8 cellular contexts compared by ENCODE assay signal in genomic region chr9:16705121-16705604, GRCh38.
DNase-seq lines count a peak whose midpoint lies in the region; ATAC-seq, FAIRE-seq and TF ChIP-seq lines count a peak whose summit lies in the region.

No MANE protein-coding gene starts in this region.

- H3K4me1 ChIP-seq in GM23338 (ENCODE audit: insufficient read depth) = peaks cover 41% of the 10 kb centered on the region
- peaks cover 0 to 38% (median 6%) of the 10 kb centered on the region in 12 donors for H3K4me1 ChIP-seq in heart left ventricle
- peaks cover 28% of the 10 kb centered on the region for H3K4me1 ChIP-seq in rectal smooth muscle tissue (ENCODE audit: control insufficient read depth, insufficient read depth, low read length)
- no peaks in the 10 kb centered on the region for H3K4me1 ChIP-seq in MM.1S (ENCODE audit: low read length)

- H4K20me1 ChIP-seq in GM23338 (replicated peaks; ENCODE audit: insufficient read depth) (no peaks in the 10 kb centered on the region), MM.1S (ENCODE audit: insufficient read depth, low read length) (no peaks in the 10 kb centered on the region)

- peaks cover 6% of the 10 kb centered on the region for H3K27me3 Mint-ChIP-seq in GM23338 (ENCODE audit: insufficient read depth, low read depth, poor library complexity)

- H3K4me2 ChIP-seq in GM23338 (peak overlapping the region; percentile 53), MM.1S (ENCODE audit: low read depth, low read length) (no peak overlapping the region)

- peak overlapping the region; percentile 92 for H3K27ac Mint-ChIP-seq in GM23338

- H3K9me3 ChIP-seq in heart left ventricle (no peaks in the 10 kb centered on the region), MM.1S (replicated peaks; ENCODE audit: insufficient read depth, low read length) (no peaks in the 10 kb centered on the region)

- H3K27me3 ChIP-seq in GM23338 (ENCODE audit: insufficient read depth) (no peaks in the 10 kb centered on the region), heart left ventricle (peaks cover 0 to 10% (median 0%) of the 10 kb centered on the region in 9 donors), rectal smooth muscle tissue (ENCODE audit: control insufficient read depth, insufficient read depth, low read length) (no peaks in the 10 kb centered on the region), MM.1S (replicated peaks; ENCODE audit: insufficient read depth, low read length) (no peaks in the 10 kb centered on the region)

- H3K4me3 ChIP-seq in GM23338 = peak overlapping the region; percentile 36
- H3K4me3 ChIP-seq in heart left ventricle = peak overlapping the region in 7 of 12 donors; percentile 32 to 55 (median 48)
- peak overlapping the region; percentile 47 for H3K4me3 ChIP-seq in rectal smooth muscle tissue (ENCODE audit: low read length)
- H3K4me3 ChIP-seq in MM.1S (ENCODE audit: low read length) = no peak overlapping the region

- H3K36me3 ChIP-seq in GM23338 (ENCODE audit: insufficient read depth) = no peaks in the 10 kb centered on the region
- H3K36me3 ChIP-seq in heart left ventricle = no peaks in the 10 kb centered on the region
- H3K36me3 ChIP-seq in rectal smooth muscle tissue (ENCODE audit: control insufficient read depth, insufficient read depth, low read length) = no peaks in the 10 kb centered on the region
- no peaks in the 10 kb centered on the region for H3K36me3 ChIP-seq in MM.1S (replicated peaks; ENCODE audit: insufficient read depth, low read length)

- peak; percentile 73 for ATAC-seq in GM23338
- peak; percentile 93 to 98 (median 96) for ATAC-seq in heart left ventricle
- ATAC-seq in HG03571 (IDR thresholded peaks at IDR 0.05; ENCODE audit: unreplicated experiment) = no peak

- DNase-seq in GM23338 (ENCODE audit: low spot score) (peak; percentile 88), heart left ventricle (peak; percentile 76 to 92 (median 86)), T-helper 9 cell (no peak), MM.1S (no peak), DMS79 treated with DMSO at 0.1 percent for 48 hours (lab: John Stamatoyannopoulos, UW) (no peak)

- peak; percentile 78 for FAIRE-seq in TTC549 (lab: Jason Lieb, UNC)

- H2AFZ ChIP-seq in GM23338 = no peak overlapping the region
- no peak overlapping the region for H2AFZ ChIP-seq in MM.1S (ENCODE audit: low read length)

- H3K4me1 Mint-ChIP-seq in GM23338 = peaks cover 66% of the 10 kb centered on the region

- H3K9ac ChIP-seq in rectal smooth muscle tissue (ENCODE audit: low read length) (no peak overlapping the region), MM.1S (ENCODE audit: low read length) (no peak overlapping the region)

- H3K9me3 Mint-ChIP-seq in GM23338 = no peaks in the 10 kb centered on the region; the same call in 2 of the 3 replicates

- H3F3A ChIP-seq in GM23338 (replicated peaks; ENCODE audit: low read depth) = peaks cover 7% of the 10 kb centered on the region
- H3F3A ChIP-seq in MM.1S (ENCODE audit: insufficient read depth, low read length) = no peaks in the 10 kb centered on the region

- TF ChIP-seq CTCF in GM23338 (conservative IDR thresholded peaks at IDR 0.05; ENCODE audit: low read depth in 2 of 2) = 0 out of 4 replicates have a peak, but pooled peaks of 1 of the 2 experiments have one; percentile 2
- TF ChIP-seq CTCF in heart left ventricle (IDR thresholded peaks at IDR 0.05) = no peak
- no peak for TF ChIP-seq CTCF in MM.1S (IDR thresholded peaks at IDR 0.05; ENCODE audit: low read length)

- H3K79me2 ChIP-seq in GM23338 (replicated peaks; ENCODE audit: insufficient read depth) (0 out of 2 replicates have a peak, but pooled peaks cover 6% of the 10 kb centered on the region), MM.1S (ENCODE audit: low read length) (no peaks in the 10 kb centered on the region)

- H3K4me3 Mint-ChIP-seq in GM23338 = peak overlapping the region; percentile 61

- H3K9me2 ChIP-seq in GM23338 (ENCODE audit: insufficient read depth) = no peaks in the 10 kb centered on the region
- no peaks in the 10 kb centered on the region for H3K9me2 ChIP-seq in MM.1S (replicated peaks; ENCODE audit: insufficient read depth, low read length)

- H3K36me3 Mint-ChIP-seq in GM23338 (ENCODE audit: low read depth) = no peaks in the 10 kb centered on the region

- no peak for TF ChIP-seq POLR2A in heart left ventricle (IDR thresholded peaks at IDR 0.05)

- intact Hi-C loops in heart left ventricle (cut with DNase I) = loop anchor here in 1 of 10 donors (10.0 kb wide), 1 partner anchor 340 kb away; no protein-coding TSS in a partner anchor

- WGBS in heart left ventricle, 4 donors = 22 to 43% (median 35%) methylated on average over 5 to 9 of the region's 9 CpGs

- H3K27ac ChIP-seq in GM23338 (ENCODE audit: low read depth) (peak overlapping the region; percentile 76), heart left ventricle (peak overlapping the region; percentile 75 to 92 (median 86)), rectal smooth muscle tissue (ENCODE audit: low read depth, low read length) (peak overlapping the region; percentile 86), MM.1S (ENCODE audit: low read length) (no peak overlapping the region)

TF ChIP-seq in GM23338, 12 proteins besides CTCF, POLR2A, EP300 and RAD21:
- TF ChIP-seq JUNB (IDR thresholded peaks at IDR 0.05; ENCODE audit: unreplicated experiment) (no peak), CREB1 (CRISPR knock-in tag; IDR thresholded peaks at IDR 0.05; ENCODE audit: low read depth) (0 out of 2 replicates have a peak, but pooled peaks have one; percentile 44)

Comparison
In these comparisons a context has a peak if more than half of its experiments do, and no peak if none do; other contexts are left out.
1. DNase-seq: peak in GM23338 (single experiment) and heart left ventricle (5 of 5); none in T-helper 9 cell (single experiment), MM.1S (single experiment) and DMS79 treated with DMSO at 0.1 percent for 48 hours (single experiment).